In the genomic region with DNA sequence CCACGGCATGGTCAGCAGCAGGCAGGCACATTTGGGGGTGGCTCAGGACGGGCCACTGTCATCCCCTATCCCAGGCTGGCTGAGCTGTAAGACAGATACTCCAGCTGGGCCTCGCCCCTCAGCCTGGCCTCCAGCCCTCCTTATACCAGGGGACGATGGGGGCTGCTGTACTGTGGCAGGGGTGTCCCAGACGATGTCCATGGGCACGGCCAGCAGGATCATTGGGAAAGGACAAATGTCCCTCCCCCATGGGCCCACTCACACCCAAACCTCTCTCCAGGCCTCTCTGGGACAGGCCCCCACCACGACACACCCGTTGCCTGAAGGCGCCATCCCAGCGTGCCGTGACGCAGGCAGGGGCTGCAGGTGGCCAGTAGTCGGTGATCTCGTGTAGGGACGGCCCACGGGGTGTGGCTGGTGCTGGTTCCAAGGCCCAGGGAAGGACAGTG, we compare ENCODE assay signal across 1 cellular context.
TF ChIP-seq lines count a peak whose summit lies in the region.

No MANE protein-coding gene starts in this region.

TF ChIP-seq in H1, 55 proteins besides CTCF, POLR2A, EP300 and RAD21:
- TF ChIP-seq EGR1 (IDR thresholded peaks at IDR 0.05; ENCODE audit: borderline replicate concordance, low read depth, low read length) (no peak), SRF (IDR thresholded peaks at IDR 0.05; ENCODE audit: low read depth, low read length) (no peak), MAFK (IDR thresholded peaks at IDR 0.05; ENCODE audit: low read depth, low read length) (no peak), POU5F1 (IDR thresholded peaks at IDR 0.05; ENCODE audit: low read depth, low read length) (no peak), CBX8 (IDR thresholded peaks at IDR 0.05; ENCODE audit: borderline replicate concordance, low read depth, low read length) (no peak), HDAC6 (IDR thresholded peaks at IDR 0.05; ENCODE audit: low read depth, low read length) (no peak)
